ENCODE assay signal across 8 cellular contexts in the genomic region with DNA sequence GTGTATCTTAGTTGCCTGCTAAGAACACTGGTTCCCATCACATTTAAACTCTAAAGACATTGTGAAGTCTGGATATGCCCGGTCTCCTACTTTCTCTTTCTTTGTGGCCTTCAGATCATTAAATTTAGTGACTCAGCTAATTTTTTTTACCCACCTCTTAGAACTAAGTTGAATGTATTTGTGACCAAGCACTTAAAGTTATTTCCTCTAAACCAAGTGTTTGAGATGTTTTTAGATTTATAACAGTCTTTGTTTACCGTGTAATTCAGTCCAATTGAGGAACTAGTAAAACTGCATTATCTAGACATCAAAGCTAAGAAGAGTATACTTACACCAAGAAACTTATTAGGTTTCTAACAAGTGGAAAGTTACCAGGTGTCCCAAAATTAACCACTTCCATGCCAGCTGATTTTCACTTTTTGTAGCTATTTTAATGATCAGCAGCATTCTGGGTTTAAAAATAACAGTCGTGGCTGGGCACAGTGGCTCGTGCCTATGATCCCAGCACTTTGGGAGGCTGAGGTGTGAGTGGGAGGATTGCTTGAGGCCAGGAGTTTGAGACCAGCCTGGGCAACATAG. TPM values are rescaled to one million over a fixed set of nuclear protein-coding genes. Genes with fewer than 3 reads are reported as not detected.
DNase-seq lines count a peak whose midpoint lies in the region; ATAC-seq and TF ChIP-seq lines count a peak whose summit lies in the region.

No MANE protein-coding gene starts in this region.

- peak overlapping the region; percentile 73 for H3K4me2 ChIP-seq in OCI-LY1 (ENCODE audit: low read length)

- peak overlapping the region; percentile 44 for H3K4me3 ChIP-seq in OCI-LY1 (ENCODE audit: low read depth, low read length, poor library complexity, severe bottlenecking)
- H3K4me3 ChIP-seq in psoas muscle = no peak overlapping the region

- H3K4me1 ChIP-seq in OCI-LY1 (ENCODE audit: insufficient read depth, low read length, severe bottlenecking) (peaks cover 71% of the 10 kb centered on the region), psoas muscle (peaks cover 36% of the 10 kb centered on the region)

- H3F3A ChIP-seq in OCI-LY1 (ENCODE audit: insufficient read depth, low read length) = no peaks in the 10 kb centered on the region

- H3K36me3 ChIP-seq in OCI-LY1 (ENCODE audit: insufficient read depth, low read length) (peaks cover 7% of the 10 kb centered on the region), psoas muscle (ENCODE audit: insufficient read depth in 1 of 2, low read depth in 1 of 2) (peaks cover 0 to 5% of the 10 kb centered on the region in 2 donors)

- no peaks in the 10 kb centered on the region for H3K9me3 ChIP-seq in OCI-LY1 (ENCODE audit: low read length)
- no peaks in the 10 kb centered on the region for H3K9me3 ChIP-seq in psoas muscle

- H2AFZ ChIP-seq in OCI-LY1 (ENCODE audit: low read length) = no peak overlapping the region

- WGBS in psoas muscle, 3 donors = 38 to 69% (median 51%) methylated on average over 4 of the region's 4 CpGs

- intact Hi-C loops in psoas muscle (cut with DNase I) = no loop called here

- H3K27ac ChIP-seq in OCI-LY1 (ENCODE audit: low read depth, low read length, poor library complexity, severe bottlenecking) = peak overlapping the region; percentile 67
- H3K27ac ChIP-seq in epithelial cell of prostate = peak overlapping the region; percentile 8
- H3K27ac ChIP-seq in psoas muscle = peak overlapping the region; percentile 47

- H4K20me1 ChIP-seq in OCI-LY1 (ENCODE audit: insufficient read depth, low read length) = no peaks in the 10 kb centered on the region

- ATAC-seq in psoas muscle = peak in 1 of 4 donors; percentile 29
- ATAC-seq in GM18867 (IDR thresholded peaks at IDR 0.05; ENCODE audit: unreplicated experiment) = no peak
- ATAC-seq in GM21576 (IDR thresholded peaks at IDR 0.05; ENCODE audit: unreplicated experiment) = no peak

- DNase-seq in EL (peak; percentile 60), epithelial cell of prostate (ENCODE audit: low read depth, low spot score) (no peak), psoas muscle (no peak), NCI-H774 (lab: John Stamatoyannopoulos, UW) (no peak), NCI-H1105 treated with DMSO at 0.1 percent for 48 hours (lab: John Stamatoyannopoulos, UW) (no peak)

- no peaks in the 10 kb centered on the region for H3K9me2 ChIP-seq in OCI-LY1 (ENCODE audit: low read depth, low read length)

- H3K9ac ChIP-seq in OCI-LY1 (ENCODE audit: low read length) = peak overlapping the region; percentile 44

- peaks cover 87% of the 10 kb centered on the region for H3K79me2 ChIP-seq in OCI-LY1 (ENCODE audit: insufficient read depth, low read length)

- no peak for TF ChIP-seq CTCF in OCI-LY1 (IDR thresholded peaks at IDR 0.05; ENCODE audit: low read length)
- no peak for TF ChIP-seq CTCF in psoas muscle (IDR thresholded peaks at IDR 0.05)

- no peaks in the 10 kb centered on the region for H3K27me3 ChIP-seq in OCI-LY1 (ENCODE audit: insufficient read depth, low read length)
- H3K27me3 ChIP-seq in psoas muscle (ENCODE audit: insufficient read depth in 3 of 3, low read length in 2 of 3) = no peaks in the 10 kb centered on the region

RNA-seq across cellular contexts. Expression of a gene that starts 53.1 kb away (rescaled TPM):
- 10 to 100 TPM; 26.0 to 44.9 (median 32.2) TPM for total RNA-seq in psoas muscle
- polyA plus RNA-seq in psoas muscle = 10 to 100 TPM in 2 of 3 donors, 1 to 10 TPM in 1; 10.0 to 50.6 (median 15.5) TPM

Comparison
In these comparisons a context has a peak if more than half of its experiments do, and no peak if none do; other contexts are left out.
1. H3K27ac ChIP-seq: peak in every context shown above with its lines; median percentile 67 in OCI-LY1; 47 in psoas muscle; 8 in epithelial cell of prostate.